ENCODE assay signal across 3 cellular contexts in the genomic region with DNA sequence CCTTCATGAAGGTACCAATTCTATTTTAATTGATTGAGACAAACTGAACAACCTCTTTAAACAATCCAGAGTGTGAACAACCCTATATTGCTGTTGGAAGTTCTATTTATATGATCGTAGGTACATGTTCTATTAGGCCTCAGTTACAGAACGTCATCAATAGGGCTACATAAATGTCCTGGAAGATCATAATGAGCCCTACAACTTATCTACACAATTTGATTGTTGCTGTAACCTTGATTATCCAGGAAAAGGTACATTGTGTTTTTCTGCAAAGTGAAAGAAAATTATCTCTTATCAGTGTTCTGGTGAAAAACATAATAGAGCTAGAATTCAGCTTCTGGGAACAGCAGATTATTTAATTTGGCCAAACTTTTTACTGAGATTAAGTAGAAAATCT.
"Had no signal": no experiment of that assay in that cellular context is flagged by ENCODE, and none has a peak within 500 bp of the region (broad histone marks: within the 10 kb centered on the region; RNA-seq: fewer than 3 reads in every experiment).

No MANE protein-coding gene starts in this region.

- H3K4me3 ChIP-seq: GM12878 had no signal

- DNase-seq: GDM1, GF-D8 had no signal

- ATAC-seq: GM12878 had no signal
